In the genomic region with DNA sequence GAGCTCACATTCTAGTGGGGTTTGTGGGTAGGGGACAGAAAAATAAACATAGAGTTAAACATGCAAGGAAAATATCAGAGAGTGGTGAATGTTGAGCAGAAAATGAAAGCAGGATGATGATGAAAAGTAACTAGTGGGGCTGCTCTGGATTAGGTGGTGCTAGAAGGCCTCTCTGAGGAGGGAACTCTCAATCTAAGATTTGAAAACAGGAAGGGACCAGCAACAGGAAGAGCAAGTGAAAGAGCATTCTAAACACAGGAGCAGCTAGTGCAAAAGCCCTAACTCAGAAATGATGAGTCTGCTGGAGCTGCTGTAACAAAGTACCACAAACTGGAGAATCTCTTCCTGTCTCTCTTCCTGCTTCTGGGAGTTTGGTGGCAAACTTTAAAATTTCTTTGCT, we compare ENCODE assay signal across 14 cellular contexts.
DNase-seq lines count a peak whose midpoint lies in the region; ATAC-seq and TF ChIP-seq lines count a peak whose summit lies in the region.
"Had no signal": no experiment of that assay in that cellular context is flagged by ENCODE, and none has a peak within 500 bp of the region (broad histone marks: within the 10 kb centered on the region; RNA-seq: fewer than 3 reads in every experiment).

No MANE protein-coding gene starts in this region.

- TF ChIP-seq CTCF in GM12864 (IDR thresholded peaks at IDR 0.05; ENCODE audit: low read depth, low read length, missing control alignments) (no peak), OCI-LY7 (conservative IDR thresholded peaks at IDR 0.05; ENCODE audit: low read length) (no peak), foreskin fibroblast (IDR thresholded peaks at IDR 0.05; ENCODE audit: low read depth, low read length) (no peak)

- DNase-seq in GM12864 (ENCODE audit: low read depth) (peak; percentile 3), OCI-LY7 (ENCODE audit: low spot score) (peak; percentile 21), foreskin fibroblast (no peak), EL (no peak), COR-L47 (lab: John Stamatoyannopoulos, UW) (no peak)
- DNase-seq: ACHN; dermis blood vessel endothelial cell; left ventricle myocardium inferior; NCI-H1436; stimulated activated naive CD8-positive, alpha-beta T cell treated with anti-CD3 and anti-CD28 coated beads, Interleukin-15, amount 100 ng/mL, for 72 hours had no signal

- no peaks in the 10 kb centered on the region for H3K9me3 ChIP-seq in OCI-LY7 (ENCODE audit: low read length)
- H3K9me3 ChIP-seq: left ventricle myocardium inferior, prostate gland had no signal

- H3K27ac ChIP-seq in OCI-LY7 (ENCODE audit: low read depth, low read length, poor library complexity, severe bottlenecking): no peak overlapping the region
- H3K27ac ChIP-seq: left ventricle myocardium inferior, prostate gland had no signal

- ATAC-seq in GM19468 (IDR thresholded peaks at IDR 0.05; ENCODE audit: extremely low read depth, unreplicated experiment) (peak; percentile 60), HG02943 (IDR thresholded peaks at IDR 0.05; ENCODE audit: low read depth, unreplicated experiment) (peak; percentile 76), GM18858 (IDR thresholded peaks at IDR 0.05; ENCODE audit: unreplicated experiment) (no peak)
- ATAC-seq: stimulated activated naive CD8-positive, alpha-beta T cell treated with anti-CD3 and anti-CD28 coated beads, Interleukin-15, amount 100 ng/mL, for 72 hours had no signal

- no peaks in the 10 kb centered on the region for H4K20me1 ChIP-seq in OCI-LY7 (ENCODE audit: insufficient read depth, low read length)

- H3K36me3 ChIP-seq in OCI-LY7 (ENCODE audit: insufficient read depth, low read length): no peaks in the 10 kb centered on the region
- H3K36me3 ChIP-seq: left ventricle myocardium inferior, prostate gland had no signal

- H3K9me2 ChIP-seq in OCI-LY7 (ENCODE audit: insufficient read depth, low read length): no peaks in the 10 kb centered on the region

- CTCF ChIA-PET in OCI-LY7 (lab: Charles Lee; ENCODE audit: unreplicated experiment): no interaction called here

- intact Hi-C loops in OCI-LY7 (cut with micrococcal nuclease; ENCODE audit: unreplicated experiment): no loop called here

- POLR2A ChIA-PET in OCI-LY7 (lab: Charles Lee): interaction anchor here (0.7 to 1.3 kb wide), 6 partner anchors 9 to 901 kb away, joined by 3 to 5 read pairs (median 3); a partner anchor contains a TSS

- peak overlapping the region; percentile 45 for H2AFZ ChIP-seq in OCI-LY7 (ENCODE audit: low read length)

- H3K4me3 ChIP-seq in GM12864 (ENCODE audit: low read depth, low read length): no peak overlapping the region
- no peak overlapping the region for H3K4me3 ChIP-seq in OCI-LY7 (ENCODE audit: low read depth, low read length, poor library complexity, severe bottlenecking)
- H3K4me3 ChIP-seq in foreskin fibroblast (ENCODE audit: low read depth in 1 of 2, low read length in 2 of 2): no peak overlapping the region
- H3K4me3 ChIP-seq: left ventricle myocardium inferior, prostate gland had no signal

- no peaks in the 10 kb centered on the region for H3K79me2 ChIP-seq in OCI-LY7 (ENCODE audit: insufficient read depth, low read depth, low read length)

- no peak overlapping the region for H3K4me2 ChIP-seq in OCI-LY7 (ENCODE audit: low read length)

- H3K4me1 ChIP-seq in OCI-LY7 (ENCODE audit: insufficient read depth, low read length, poor library complexity, severe bottlenecking): no peaks in the 10 kb centered on the region
- H3K4me1 ChIP-seq: left ventricle myocardium inferior, prostate gland had no signal

- BruUV-seq in OCI-LY7 (replicated peaks; lab: Mats Ljungman, UMichigan): no TSS peak

Comparison
In these comparisons a context has a peak if more than half of its experiments do, and no peak if none do; other contexts are left out.
1. DNase-seq: peak in GM12864 (single experiment) and OCI-LY7 (single experiment); none in foreskin fibroblast (0 of 2), EL (single experiment) and COR-L47 (single experiment).